In genomic region chr1:63205776-63206175, GRCh38 we compare ENCODE assay signal across 6 cellular contexts.
"Had no signal": no experiment of that assay in that cellular context is flagged by ENCODE, and none has a peak within 500 bp of the region (broad histone marks: within the 10 kb centered on the region; RNA-seq: fewer than 3 reads in every experiment).

No MANE protein-coding gene starts in this region.

- H3K4me3 ChIP-seq: K562 had no signal

- DNase-seq: IMR-90, KBM-7, KG1 had no signal

- H3K27ac ChIP-seq: HL-60, KMS-11 had no signal
